10 cellular contexts compared by ENCODE assay signal in genomic region chr2:67260348-67261277, GRCh38.
A peak's percentile ranks its signal among the peaks of the same experiment; 100 is the strongest.
DNase-seq lines count a peak whose midpoint lies in the region; ATAC-seq and TF ChIP-seq lines count a peak whose summit lies in the region.
"Had no signal": no experiment of that assay in that cellular context is flagged by ENCODE, and none has a peak within 500 bp of the region (broad histone marks: within the 10 kb centered on the region; RNA-seq: fewer than 3 reads in every experiment).

No MANE protein-coding gene starts in this region.

- CTCF ChIA-PET in activated CD4-positive, alpha-beta T cell treated with anti-CD3 and anti-CD28 coated beads for 36 hours (lab: Charles Lee) = no interaction called here

- no peaks in the 10 kb centered on the region for H3K9me3 Mint-ChIP-seq in activated CD4-positive, alpha-beta T cell treated with anti-CD3 and anti-CD28 coated beads for 36 hours (ENCODE audit: low read depth)

- POLR2A ChIA-PET in activated CD4-positive, alpha-beta T cell treated with anti-CD3 and anti-CD28 coated beads for 36 hours (lab: Charles Lee) = no interaction called here

- peak; percentile 88 for ATAC-seq in omental fat pad (ENCODE audit: low FRiP score)
- no peak for ATAC-seq in activated CD4-positive, alpha-beta T cell treated with anti-CD3 and anti-CD28 coated beads for 36 hours
- ATAC-seq: activated T-cell treated with anti-CD3 and anti-CD28 coated beads, Interleukin-2, amount 50 U/mL, for 72 hours had no signal

- no peak for TF ChIP-seq CTCF in AG09319 (IDR thresholded peaks at IDR 0.05; ENCODE audit: low read depth, low read length)
- no peak for TF ChIP-seq CTCF in fibroblast of mammary gland (conservative IDR thresholded peaks at IDR 0.05; ENCODE audit: control insufficient read depth, insufficient read depth, low read depth, low read length)
- TF ChIP-seq CTCF in omental fat pad (IDR thresholded peaks at IDR 0.05) = no peak

- H3K4me3 ChIP-seq in fibroblast of mammary gland (ENCODE audit: control insufficient read depth, low read depth, low read length) = no peak overlapping the region

- H3K36me3 Mint-ChIP-seq in activated CD4-positive, alpha-beta T cell treated with anti-CD3 and anti-CD28 coated beads for 36 hours (ENCODE audit: low read depth) = no peaks in the 10 kb centered on the region
- H3K36me3 Mint-ChIP-seq: CD4-positive, alpha-beta memory T cell had no signal

- intact Hi-C loops in activated CD4-positive, alpha-beta T cell treated with anti-CD3 and anti-CD28 coated beads for 36 hours (cut with DNase I, micrococcal nuclease) = no loop called here
- intact Hi-C loops in head of caudate nucleus (cut with DNase I) = no loop called here

- H3K27ac Mint-ChIP-seq in activated CD4-positive, alpha-beta T cell treated with anti-CD3 and anti-CD28 coated beads for 36 hours = no peak overlapping the region
- H3K27ac Mint-ChIP-seq: activated T-cell treated with anti-CD3 and anti-CD28 coated beads, Interleukin-2, amount 50 U/mL, for 72 hours; CD4-positive, alpha-beta memory T cell had no signal

- no peaks in the 10 kb centered on the region for H3K4me1 Mint-ChIP-seq in activated CD4-positive, alpha-beta T cell treated with anti-CD3 and anti-CD28 coated beads for 36 hours
- H3K4me1 Mint-ChIP-seq: CD4-positive, alpha-beta memory T cell had no signal

- DNase-seq in AG09319 (ENCODE audit: extremely low read depth, low read depth) (peak; percentile 98), RPMI7951 (ENCODE audit: low read depth) (peak; percentile 92), fibroblast of mammary gland (ENCODE audit: low read depth) (peak; percentile 99), omental fat pad (ENCODE audit: low spot score) (peak; percentile 25), head of caudate nucleus (no peak), GDM1 (lab: John Stamatoyannopoulos, UW) (no peak)
- DNase-seq in activated T-cell treated with anti-CD3 and anti-CD28 coated beads, Interleukin-2, amount 50 U/mL, for 1 hour = no peak
- no peak for DNase-seq in activated CD4-positive, alpha-beta T cell treated with anti-CD3 and anti-CD28 coated beads for 36 hours
- DNase-seq: activated T-cell treated with anti-CD3 and anti-CD28 coated beads, Interleukin-2, amount 50 U/mL, for 72 hours; CD4-positive, alpha-beta memory T cell had no signal

- H3K4me3 Mint-ChIP-seq in activated CD4-positive, alpha-beta T cell treated with anti-CD3 and anti-CD28 coated beads for 36 hours = no peak overlapping the region
- H3K4me3 Mint-ChIP-seq: activated T-cell treated with anti-CD3 and anti-CD28 coated beads, Interleukin-2, amount 50 U/mL, for 72 hours; CD4-positive, alpha-beta memory T cell had no signal

- H3K27me3 Mint-ChIP-seq in activated CD4-positive, alpha-beta T cell treated with anti-CD3 and anti-CD28 coated beads for 36 hours = peaks cover 2% of the 10 kb centered on the region

Comparison
In these comparisons a context has a peak if more than half of its experiments do, and no peak if none do; other contexts are left out.
1. DNase-seq: peak in AG09319 (single experiment), RPMI7951 (single experiment), fibroblast of mammary gland (single experiment) and omental fat pad (single experiment); none in activated T-cell treated with anti-CD3 and anti-CD28 coated beads, Interleukin-2, amount 50 U/mL, for 1 hour (single experiment), activated CD4-positive, alpha-beta T cell treated with anti-CD3 and anti-CD28 coated beads for 36 hours (single experiment), head of caudate nucleus (0 of 42) and GDM1 (single experiment).